Comparison of ENCODE assay signal across 23 cellular contexts in genomic region chr3:43054754-43055153, GRCh38.
"Had no signal": no experiment of that assay in that cellular context is flagged by ENCODE, and none has a peak within 500 bp of the region (broad histone marks: within the 10 kb centered on the region; RNA-seq: fewer than 3 reads in every experiment).

No MANE protein-coding gene starts in this region.

- DNase-seq: effector CD8-positive, alpha-beta T cell; esophagus squamous epithelium; foreskin melanocyte; glutamatergic neuron; hypothalamus; immature natural killer cell; naive B cell; right cardiac atrium; sigmoid colon; stimulated activated CD4-positive, alpha-beta T cell treated with anti-CD3 and anti-CD28 coated beads, Interleukin-4, amount 100 ng/mL, for 4 hours; stimulated activated naive B cell treated with anti-CD40 and anti-IgM and Interleukin-4, amounts not matched to agents 10 μg/mL and 1 μg/mL and 100 μg/mL, for 72 hours had no signal

- H3K4me1 Mint-ChIP-seq: immature natural killer cell; memory B cell; naive B cell; neural crest cell; stimulated activated naive B cell treated with anti-CD40 and anti-IgM and Interleukin-4, amounts not matched to agents 10 μg/mL and 1 μg/mL and 100 μg/mL, for 72 hours had no signal

- H3K27me3 ChIP-seq: esophagus squamous epithelium, neutrophil, sigmoid colon, tibial nerve, upper lobe of left lung had no signal

- H3K4me3 ChIP-seq: esophagus squamous epithelium, lung, prostate gland, sigmoid colon, thoracic aorta, tibial nerve, upper lobe of left lung had no signal

- H3K4me1 ChIP-seq: esophagus squamous epithelium, parathyroid adenoma, prostate gland, sigmoid colon, tibial nerve, upper lobe of left lung had no signal

- H3K27ac ChIP-seq: esophagus squamous epithelium, neutrophil, parathyroid adenoma, prostate gland, sigmoid colon, thoracic aorta, tibial nerve, upper lobe of left lung had no signal

- H3K9ac ChIP-seq: parathyroid adenoma had no signal

- H3K9me3 ChIP-seq: neutrophil, prostate gland had no signal

- ATAC-seq: natural killer cell treated with Interleukin-12 subunit alpha and Interleukin-12 subunit beta and Interleukin-15 and Interleukin-18, amount 100 ng/mL, for 72 hours; stimulated activated naive B cell treated with anti-CD40 and anti-IgM and Interleukin-4, amounts not matched to agents 10 μg/mL and 1 μg/mL and 100 μg/mL, for 72 hours had no signal

- H3K27ac Mint-ChIP-seq: dendritic cell treated with granulocyte-macrophage colony-stimulating factor and Interleukin-4, amounts not matched to agents 40 ng/mL and 50 ng/mL, for 4 days; immature natural killer cell; memory B cell; natural killer cell treated with Interleukin-12 subunit alpha and Interleukin-12 subunit beta and Interleukin-15 and Interleukin-18, amount 100 ng/mL, for 72 hours; stimulated activated naive B cell treated with anti-CD40 and anti-IgM and Interleukin-4, amounts not matched to agents 10 μg/mL and 1 μg/mL and 100 μg/mL, for 72 hours; stimulated activated naive CD8-positive, alpha-beta T cell treated with anti-CD3 and anti-CD28 coated beads, Interleukin-15, Interleukin-2, amounts not matched to agents 100 ng/mL and 50 ng/mL, for 24 hours had no signal

- H3K36me3 ChIP-seq: esophagus squamous epithelium, neutrophil, prostate gland, upper lobe of left lung had no signal

- H3K27me3 Mint-ChIP-seq: dendritic cell treated with granulocyte-macrophage colony-stimulating factor and Interleukin-4, amounts not matched to agents 40 ng/mL and 50 ng/mL, for 4 days; stimulated activated naive CD8-positive, alpha-beta T cell treated with anti-CD3 and anti-CD28 coated beads, Interleukin-15, Interleukin-2, amounts not matched to agents 100 ng/mL and 50 ng/mL, for 24 hours had no signal

- H3K4me3 Mint-ChIP-seq: dendritic cell treated with granulocyte-macrophage colony-stimulating factor and Interleukin-4, amounts not matched to agents 40 ng/mL and 50 ng/mL, for 4 days; immature natural killer cell; memory B cell; naive B cell; natural killer cell treated with Interleukin-12 subunit alpha and Interleukin-12 subunit beta and Interleukin-15 and Interleukin-18, amount 100 ng/mL, for 72 hours; neural crest cell; stimulated activated naive B cell treated with anti-CD40 and anti-IgM and Interleukin-4, amounts not matched to agents 10 μg/mL and 1 μg/mL and 100 μg/mL, for 72 hours; stimulated activated naive CD8-positive, alpha-beta T cell treated with anti-CD3 and anti-CD28 coated beads, Interleukin-15, Interleukin-2, amounts not matched to agents 100 ng/mL and 50 ng/mL, for 24 hours had no signal
